9 cellular contexts compared by ENCODE assay signal in the genomic region with DNA sequence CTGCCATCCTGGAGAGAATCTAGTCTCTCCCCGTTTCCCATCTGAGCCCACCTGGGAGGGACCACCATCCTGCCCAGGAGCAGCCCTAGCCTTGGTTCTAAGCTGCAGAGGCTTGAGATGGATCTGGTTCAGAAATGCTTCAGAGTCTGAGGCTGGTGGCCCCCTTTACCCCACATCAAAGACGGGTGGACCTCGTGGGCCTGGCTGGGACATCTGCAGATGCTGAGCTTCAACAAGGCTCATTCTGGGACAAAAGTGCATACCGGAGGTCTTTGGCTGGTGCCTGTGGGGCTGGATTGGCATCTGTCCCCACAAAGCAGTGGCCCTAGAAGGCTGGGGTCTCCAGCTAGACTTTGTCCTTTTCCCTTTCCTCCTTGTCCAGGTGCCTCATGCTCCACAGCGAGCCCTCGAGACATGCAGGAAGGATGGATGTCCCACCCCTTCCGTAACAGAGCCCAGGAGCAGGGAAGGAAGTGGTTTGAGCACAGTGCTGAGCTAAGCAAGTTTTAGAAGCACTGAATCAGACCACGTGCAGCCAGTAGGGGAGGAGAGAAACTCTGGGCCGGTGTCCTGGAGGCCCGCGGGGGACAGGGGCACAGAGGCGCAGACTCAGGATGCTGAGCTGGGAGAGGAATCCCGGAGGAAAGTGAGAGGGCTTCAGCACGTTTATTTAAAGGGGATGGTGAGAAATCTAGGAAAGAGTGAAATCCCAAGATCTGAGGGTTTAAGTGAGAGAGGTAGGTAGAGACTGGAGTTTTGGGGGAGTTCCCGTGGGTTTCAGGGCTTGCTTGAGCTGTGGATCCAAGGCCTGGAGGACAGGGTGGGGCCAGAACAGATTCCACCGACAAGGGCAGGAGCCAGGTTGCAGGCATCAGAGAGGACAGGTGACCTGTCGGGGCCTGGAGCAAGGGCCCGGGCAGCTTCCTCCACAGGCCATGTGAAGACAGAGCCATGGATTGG. TPM values are rescaled to one million over a fixed set of nuclear protein-coding genes. Genes with fewer than 3 reads are reported as not detected.
DNase-seq lines count a peak whose midpoint lies in the region; ATAC-seq and TF ChIP-seq lines count a peak whose summit lies in the region.
"Had no signal": no experiment of that assay in that cellular context is flagged by ENCODE, and none has a peak within 500 bp of the region (broad histone marks: within the 10 kb centered on the region; RNA-seq: fewer than 3 reads in every experiment).

No MANE protein-coding gene starts in this region.

- H3K4me1 ChIP-seq in MM.1S (ENCODE audit: low read length): peaks cover 27% of the 10 kb centered on the region

- CTCF ChIA-PET in activated CD8-positive, alpha-beta memory T cell treated with anti-CD3 and anti-CD28 coated beads, Interleukin-2, amount 10 ng/mL, durations not matched to agents 7 days and 5 days (lab: Charles Lee): interaction anchor here (1.0 to 1.8 kb wide), 7 partner anchors 9 to 480 kb away, joined by 3 to 7 read pairs (median 3); no protein-coding TSS in a partner anchor

- DNase-seq in activated CD8-positive, alpha-beta memory T cell treated with anti-CD3 and anti-CD28 coated beads, Interleukin-2, amount 10 ng/mL, durations not matched to agents 7 days and 5 days: peak; percentile 78
- DNase-seq in activated CD8-positive, alpha-beta memory T cell treated with anti-CD3 and anti-CD28 coated beads, Interleukin-2, amount 50 U/mL, for 4 hours: no peak
- DNase-seq in MM.1S (peak; percentile 97), NCI-H187 (lab: John Stamatoyannopoulos, UW) (no peak), dedifferentiated amniotic fluid mesenchymal stem cell (ENCODE audit: extremely low spot score) (no peak), OCI-M1 (lab: John Stamatoyannopoulos, UW) (no peak)
- DNase-seq in stimulated activated CD4-positive, alpha-beta T cell treated with anti-CD3 and anti-CD28 coated beads, Interleukin-2, amount 100 ng/mL, for 24 hours: peak; percentile 48 to 52

- peaks cover 20% of the 10 kb centered on the region for H3K4me1 Mint-ChIP-seq in activated CD8-positive, alpha-beta memory T cell treated with anti-CD3 and anti-CD28 coated beads, Interleukin-2, amount 10 ng/mL, durations not matched to agents 7 days and 5 days

- peaks cover 11% of the 10 kb centered on the region for H3K27me3 Mint-ChIP-seq in activated CD8-positive, alpha-beta memory T cell treated with anti-CD3 and anti-CD28 coated beads, Interleukin-2, amount 10 ng/mL, durations not matched to agents 7 days and 5 days

- no peaks in the 10 kb centered on the region for H4K20me1 ChIP-seq in MM.1S (ENCODE audit: insufficient read depth, low read length)

- peak overlapping the region; percentile 81 for H3K27ac Mint-ChIP-seq in activated CD8-positive, alpha-beta memory T cell treated with anti-CD3 and anti-CD28 coated beads, Interleukin-2, amount 10 ng/mL, durations not matched to agents 7 days and 5 days

- H3K4me3 Mint-ChIP-seq in activated CD8-positive, alpha-beta memory T cell treated with anti-CD3 and anti-CD28 coated beads, Interleukin-2, amount 10 ng/mL, durations not matched to agents 7 days and 5 days: peak overlapping the region; percentile 35

- peaks cover 1% of the 10 kb centered on the region for H3K36me3 Mint-ChIP-seq in activated CD8-positive, alpha-beta memory T cell treated with anti-CD3 and anti-CD28 coated beads, Interleukin-2, amount 10 ng/mL, durations not matched to agents 7 days and 5 days

- peak overlapping the region; percentile 43 for H3K4me3 ChIP-seq in MM.1S (ENCODE audit: low read length)

- H3K36me3 ChIP-seq in MM.1S (replicated peaks; ENCODE audit: insufficient read depth, low read length): no peaks in the 10 kb centered on the region
- H3K36me3 ChIP-seq: upper lobe of left lung had no signal

- H3K27ac ChIP-seq in MM.1S (ENCODE audit: low read length) (peak overlapping the region; percentile 48), cingulate gyrus (ENCODE audit: low read depth, low read length) (peak overlapping the region; percentile 29)

- peak; percentile 77 for ATAC-seq in activated CD8-positive, alpha-beta memory T cell treated with anti-CD3 and anti-CD28 coated beads, Interleukin-2, amount 10 ng/mL, durations not matched to agents 7 days and 5 days

- peaks cover 11% of the 10 kb centered on the region for H3K79me2 ChIP-seq in MM.1S (ENCODE audit: low read length)

- H3K27me3 ChIP-seq in MM.1S (replicated peaks; ENCODE audit: insufficient read depth, low read length): no peaks in the 10 kb centered on the region
- H3K27me3 ChIP-seq: upper lobe of left lung had no signal

- TF ChIP-seq CTCF in MM.1S (IDR thresholded peaks at IDR 0.05; ENCODE audit: low read length): no peak

- peak overlapping the region; percentile 65 for H2AFZ ChIP-seq in MM.1S (ENCODE audit: low read length)

- H3K9me3 ChIP-seq in MM.1S (replicated peaks; ENCODE audit: insufficient read depth, low read length): no peaks in the 10 kb centered on the region
- H3K9me3 ChIP-seq: upper lobe of left lung had no signal

- H3K4me2 ChIP-seq in MM.1S (ENCODE audit: low read depth, low read length): peak overlapping the region; percentile 79

- no peaks in the 10 kb centered on the region for H3K9me3 Mint-ChIP-seq in activated CD8-positive, alpha-beta memory T cell treated with anti-CD3 and anti-CD28 coated beads, Interleukin-2, amount 10 ng/mL, durations not matched to agents 7 days and 5 days (ENCODE audit: low read depth)

- peak overlapping the region; percentile 51 for H3K9ac ChIP-seq in MM.1S (ENCODE audit: low read length)

- peaks cover 13% of the 10 kb centered on the region; the same call in 1 of the 2 replicates for H3F3A ChIP-seq in MM.1S (ENCODE audit: insufficient read depth, low read length)

- H3K9me2 ChIP-seq in MM.1S (replicated peaks; ENCODE audit: insufficient read depth, low read length): no peaks in the 10 kb centered on the region

RNA-seq across cellular contexts. Expression of a gene that starts 4.6 kb away (rescaled TPM):
- total RNA-seq in activated CD8-positive, alpha-beta memory T cell treated with anti-CD3 and anti-CD28 coated beads, Interleukin-2, amount 10 ng/mL, durations not matched to agents 7 days and 5 days: 10 to 100 TPM; 16.5 to 17.7 TPM

RNA-seq across cellular contexts. Expression of a gene that starts 22.6 kb away (rescaled TPM):
- total RNA-seq in activated CD8-positive, alpha-beta memory T cell treated with anti-CD3 and anti-CD28 coated beads, Interleukin-2, amount 10 ng/mL, durations not matched to agents 7 days and 5 days: under 1 TPM; 0.20 to 0.52 TPM

Comparison
In these comparisons a context has a peak if more than half of its experiments do, and no peak if none do; other contexts are left out.
1. DNase-seq: peak in activated CD8-positive, alpha-beta memory T cell treated with anti-CD3 and anti-CD28 coated beads, Interleukin-2, amount 10 ng/mL, durations not matched to agents 7 days and 5 days (single experiment), MM.1S (single experiment) and stimulated activated CD4-positive, alpha-beta T cell treated with anti-CD3 and anti-CD28 coated beads, Interleukin-2, amount 100 ng/mL, for 24 hours (2 of 2); none in activated CD8-positive, alpha-beta memory T cell treated with anti-CD3 and anti-CD28 coated beads, Interleukin-2, amount 50 U/mL, for 4 hours (single experiment), NCI-H187 (0 of 2), dedifferentiated amniotic fluid mesenchymal stem cell (single experiment) and OCI-M1 (single experiment).